Comparison of ENCODE assay signal across 28 cellular contexts in genomic region chr20:57153238-57153905, GRCh38.
"Had no signal": no experiment of that assay in that cellular context is flagged by ENCODE, and none has a peak within 500 bp of the region (broad histone marks: within the 10 kb centered on the region; RNA-seq: fewer than 3 reads in every experiment).

No MANE protein-coding gene starts in this region.

- H3K4me3 Mint-ChIP-seq: activated naive CD8-positive, alpha-beta T cell; activated T-cell treated with anti-CD3 and anti-CD28 coated beads, Interleukin-2, amount 50 U/mL, for 4 hours; central memory CD8-positive, alpha-beta T cell; naive B cell; neural crest cell; type B pancreatic cell had no signal

- H3K27ac Mint-ChIP-seq: activated naive CD8-positive, alpha-beta T cell; activated T-helper 2 cell treated with anti-CD3 and anti-CD28 coated beads, Interferon-gamma antibody, Interleukin-2, Interleukin-4, amounts not matched to agents 10 μg/mL and 5 μg/mL and 100 μg/mL, durations not matched to agents 14 hours and 24 hours and 36 hours; naive B cell; type B pancreatic cell had no signal

- H3K36me3 Mint-ChIP-seq: activated naive CD8-positive, alpha-beta T cell; type B pancreatic cell had no signal

- H3K4me1 ChIP-seq: lower lobe of right lung, vagina had no signal

- H3K9me3 Mint-ChIP-seq: central memory CD8-positive, alpha-beta T cell; neural crest cell had no signal

- H3K27ac ChIP-seq: lower lobe of right lung, thoracic aorta, vagina had no signal

- H3K4me1 Mint-ChIP-seq: central memory CD8-positive, alpha-beta T cell; naive B cell had no signal

- H3K9me3 ChIP-seq: lower lobe of right lung, thoracic aorta, vagina had no signal

- FAIRE-seq: astrocyte, colon, endothelial cell of umbilical vein, frontal cortex had no signal

- H3K4me3 ChIP-seq: lower lobe of right lung, thoracic aorta, vagina had no signal

- ATAC-seq: activated T-cell treated with anti-CD3 and anti-CD28 coated beads, Interleukin-2, amount 50 U/mL, for 4 hours; esophagus mucosa; left colon; lower lobe of right lung had no signal

- H3K36me3 ChIP-seq: lower lobe of right lung, thoracic aorta, vagina had no signal

- DNase-seq: activated CD4-positive, alpha-beta T cell treated with anti-CD3 and anti-CD28 coated beads for 4 hours; activated CD4-positive, alpha-beta T cell treated with anti-CD3 and anti-CD28 coated beads, Interleukin-2, amount 50 U/mL, for 48 hours; activated CD4-positive, CD25-positive, alpha-beta regulatory T cell; activated CD8-positive, alpha-beta memory T cell treated with anti-CD3 and anti-CD28 coated beads, Interleukin-2, amount 50 U/mL, for 48 hours; activated naive CD4-positive, alpha-beta T cell; activated T-cell treated with anti-CD3 and anti-CD28 coated beads, Interleukin-2, amount 50 U/mL, for 4 hours; effector memory CD4-positive, alpha-beta T cell; islet precursor cell; left colon; lower lobe of right lung; mesendoderm; naive B cell; retina; stimulated activated CD4-positive, alpha-beta T cell treated with anti-CD3 and anti-CD28 coated beads, Interleukin-4, amount 100 ng/mL, for 24 hours; stimulated activated naive CD4-positive, alpha-beta T cell treated with Interleukin-2 at 50 U/mL for 16 hours; T-helper 9 cell had no signal

- H3K27me3 ChIP-seq: vagina had no signal
